Comparison of ENCODE assay signal across 8 cellular contexts in genomic region chr5:142597546-142598337, GRCh38.
A peak's percentile ranks its signal among the peaks of the same experiment; 100 is the strongest.
DNase-seq lines count a peak whose midpoint lies in the region; ATAC-seq and TF ChIP-seq lines count a peak whose summit lies in the region.

No MANE protein-coding gene starts in this region.

- POLR2A ChIA-PET in HEK293 (lab: Yijun Ruan, JAX): interaction anchor here (0.6 kb wide), 1 partner anchor 188 kb away, joined by 4 read pairs; no protein-coding TSS in a partner anchor

- peak; percentile 48 to 50 for ATAC-seq in activated naive CD4-positive, alpha-beta T cell treated with anti-CD3 and anti-CD28 coated beads, Interleukin-2, amount 50 U/mL, for 72 hours
- ATAC-seq in GM21576 (IDR thresholded peaks at IDR 0.05; ENCODE audit: unreplicated experiment) (no peak), GM18907 (IDR thresholded peaks at IDR 0.05; ENCODE audit: unreplicated experiment) (no peak)

- no peaks in the 10 kb centered on the region for H3K9me3 Mint-ChIP-seq in activated naive CD4-positive, alpha-beta T cell treated with anti-CD3 and anti-CD28 coated beads, Interleukin-2, amount 50 U/mL, for 72 hours

- H3K9me3 ChIP-seq in HEK293 (ENCODE audit: control insufficient read depth, insufficient read depth, low read depth, low read length): no peaks in the 10 kb centered on the region

- H3K4me3 ChIP-seq in HEK293 (ENCODE audit: low read depth, low read length): no peak overlapping the region

- no peak for TF ChIP-seq CTCF in HEK293 (tag by site-specific recombination; IDR thresholded peaks at IDR 0.05)

- H3K4me1 ChIP-seq in HEK293 (ENCODE audit: control insufficient read depth, insufficient read depth, low read length): peaks cover 21% of the 10 kb centered on the region

- DNase-seq in Ammon's horn (ENCODE audit: low spot score) (peak; percentile 64), left kidney (ENCODE audit: low read depth, low spot score) (peak; percentile 39), GM19238 (ENCODE audit: insufficient read length, low spot score) (no peak)
- no peak for DNase-seq in activated naive CD4-positive, alpha-beta T cell treated with anti-CD3 and anti-CD28 coated beads, Interleukin-2, amount 50 U/mL, for 72 hours (ENCODE audit: low spot score in 2 of 2)
- DNase-seq in effector CD4-positive, alpha-beta T cell: no peak

- H3K36me3 Mint-ChIP-seq in activated naive CD4-positive, alpha-beta T cell treated with anti-CD3 and anti-CD28 coated beads, Interleukin-2, amount 50 U/mL, for 72 hours: peaks cover 0 to 6% of the 10 kb centered on the region in 2 donors

- CTCF ChIA-PET in HEK293 (lab: Yijun Ruan, JAX): interaction anchor here (0.6 to 5.3 kb wide), 6 partner anchors 10 to 283 kb away, joined by 3 to 48 read pairs (median 8); no protein-coding TSS in a partner anchor

- H3K27ac ChIP-seq in HEK293 (ENCODE audit: extremely low read depth, low read depth, low read length): no peak overlapping the region

- H3K36me3 ChIP-seq in HEK293 (ENCODE audit: control insufficient read depth in 2 of 2, insufficient read depth in 1 of 2, low read length in 2 of 2): no peaks in the 10 kb centered on the region

- no peak overlapping the region for H3K27ac Mint-ChIP-seq in activated naive CD4-positive, alpha-beta T cell treated with anti-CD3 and anti-CD28 coated beads, Interleukin-2, amount 50 U/mL, for 72 hours

TF ChIP-seq in HEK293, 187 proteins besides CTCF, POLR2A, EP300 and RAD21:
- 0 out of 2 replicates have a peak, but pooled peaks have one; percentile 10 for TF ChIP-seq ZFHX2 (tag by site-specific recombination; conservative IDR thresholded peaks at IDR 0.05)
- TF ChIP-seq SCRT2 (tag by site-specific recombination; IDR thresholded peaks at IDR 0.05): no peak
- 0 out of 2 replicates have a peak, but pooled peaks have one; percentile 56 for TF ChIP-seq RBAK (tag by site-specific recombination; IDR thresholded peaks at IDR 0.05)
- TF ChIP-seq ZNF140 (tag by site-specific recombination; IDR thresholded peaks at IDR 0.05): no peak
- TF ChIP-seq ZNF398 (tag by site-specific recombination; IDR thresholded peaks at IDR 0.05): no peak
- TF ChIP-seq ZNF555 (tag by site-specific recombination; conservative IDR thresholded peaks at IDR 0.05): no peak
- TF ChIP-seq TCF7L2 (IDR thresholded peaks at IDR 0.05; ENCODE audit: borderline replicate concordance, low read depth, low read length): no peak
- TF ChIP-seq MEIS1 (CRISPR knock-in tag; IDR thresholded peaks at IDR 0.05; ENCODE audit: borderline replicate concordance): no peak
- TF ChIP-seq ZNF350 (tag by site-specific recombination; IDR thresholded peaks at IDR 0.05): no peak
- no peak for TF ChIP-seq ZBTB10 (tag by site-specific recombination; IDR thresholded peaks at IDR 0.05)
- TF ChIP-seq ZNF169 (tag by site-specific recombination; IDR thresholded peaks at IDR 0.05): no peak
- no peak for TF ChIP-seq HOXD13 (CRISPR knock-in tag; IDR thresholded peaks at IDR 0.05; ENCODE audit: borderline replicate concordance)
- peak; percentile 73; the same call in 1 of the 2 replicates for TF ChIP-seq ZNF600 (tag by site-specific recombination; IDR thresholded peaks at IDR 0.05)
- TF ChIP-seq, protein P1, sequence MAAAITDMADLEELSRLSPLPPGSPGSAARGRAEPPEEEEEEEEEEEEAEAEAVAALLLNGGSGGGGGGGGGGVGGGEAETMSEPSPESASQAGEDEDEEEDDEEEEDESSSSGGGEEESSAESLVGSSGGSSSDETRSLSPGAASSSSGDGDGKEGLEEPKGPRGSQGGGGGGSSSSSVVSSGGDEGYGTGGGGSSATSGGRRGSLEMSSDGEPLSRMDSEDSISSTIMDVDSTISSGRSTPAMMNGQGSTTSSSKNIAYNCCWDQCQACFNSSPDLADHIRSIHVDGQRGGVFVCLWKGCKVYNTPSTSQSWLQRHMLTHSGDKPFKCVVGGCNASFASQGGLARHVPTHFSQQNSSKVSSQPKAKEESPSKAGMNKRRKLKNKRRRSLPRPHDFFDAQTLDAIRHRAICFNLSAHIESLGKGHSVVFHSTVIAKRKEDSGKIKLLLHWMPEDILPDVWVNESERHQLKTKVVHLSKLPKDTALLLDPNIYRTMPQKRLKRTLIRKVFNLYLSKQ (tag by site-specific recombination; IDR thresholded peaks at IDR 0.05; ENCODE audit: borderline replicate concordance): no peak
- TF ChIP-seq BCL11A (tag by site-specific recombination; IDR thresholded peaks at IDR 0.05; ENCODE audit: low read depth): no peak
- TF ChIP-seq ZEB2 (tag by site-specific recombination; IDR thresholded peaks at IDR 0.05): 0 out of 2 replicates have a peak, but pooled peaks have one; percentile 21
- TF ChIP-seq ZBTB17 (tag by site-specific recombination; IDR thresholded peaks at IDR 0.05): peak; percentile 65; the same call in 1 of the 2 replicates

Comparison
In these comparisons a context has a peak if more than half of its experiments do, and no peak if none do; other contexts are left out.
1. DNase-seq: peak in Ammon's horn (single experiment) and left kidney (single experiment); none in activated naive CD4-positive, alpha-beta T cell treated with anti-CD3 and anti-CD28 coated beads, Interleukin-2, amount 50 U/mL, for 72 hours (0 of 2), effector CD4-positive, alpha-beta T cell (single experiment) and GM19238 (single experiment).
2. ATAC-seq: peak in activated naive CD4-positive, alpha-beta T cell treated with anti-CD3 and anti-CD28 coated beads, Interleukin-2, amount 50 U/mL, for 72 hours (2 of 2); none in GM21576 (single experiment) and GM18907 (single experiment).